ENCODE assay signal across 13 cellular contexts in genomic region chr2:240619506-240620148, GRCh38. TPM values are rescaled to one million over a fixed set of nuclear protein-coding genes. Genes with fewer than 3 reads are reported as not detected.
DNase-seq lines count a peak whose midpoint lies in the region; TF ChIP-seq lines count a peak whose summit lies in the region.
"Had no signal": no experiment of that assay in that cellular context is flagged by ENCODE, and none has a peak within 500 bp of the region (broad histone marks: within the 10 kb centered on the region; RNA-seq: fewer than 3 reads in every experiment).

No MANE protein-coding gene starts in this region.

- peak overlapping the region; percentile 86 for H3K27ac Mint-ChIP-seq in T-helper 2 cell treated with Interferon-gamma antibody and Interleukin-4, amounts not matched to agents 5 μg/mL and 100 μg/mL, for 36 hours
- peak overlapping the region; percentile 61 for H3K27ac Mint-ChIP-seq in activated naive CD8-positive, alpha-beta T cell
- H3K27ac Mint-ChIP-seq: IgD-negative memory B cell had no signal

- CTCF ChIA-PET in GM10248 (lab: Yijun Ruan, JAX), result interaction anchor here (1.3 kb wide), 1 partner anchor 30 kb away, joined by 3 read pairs; no protein-coding TSS in a partner anchor

- peaks cover 47% of the 10 kb centered on the region for H3K36me3 Mint-ChIP-seq in T-helper 2 cell treated with Interferon-gamma antibody and Interleukin-4, amounts not matched to agents 5 μg/mL and 100 μg/mL, for 36 hours (ENCODE audit: low read depth)
- H3K36me3 Mint-ChIP-seq in activated naive CD8-positive, alpha-beta T cell, result peaks cover 8% of the 10 kb centered on the region

- H3K4me1 Mint-ChIP-seq in T-helper 2 cell treated with Interferon-gamma antibody and Interleukin-4, amounts not matched to agents 5 μg/mL and 100 μg/mL, for 36 hours (ENCODE audit: low read depth), result peaks cover 48% of the 10 kb centered on the region
- H3K4me1 Mint-ChIP-seq in activated naive CD8-positive, alpha-beta T cell (ENCODE audit: low read depth), result peaks cover 35% of the 10 kb centered on the region

- in situ Hi-C loops in ACHN (cut with HindIII; ENCODE audit: low pct_ligation_motif_present, low pct_unique_long_range_greater_than_20kb, low sequenced_read_pairs), result no loop called here

- TF ChIP-seq CTCF in GM10248 (IDR thresholded peaks at IDR 0.05; ENCODE audit: control extremely low read depth, extremely low read depth, low read depth, missing control alignments), result no peak

- H3K27me3 Mint-ChIP-seq in T-helper 2 cell treated with Interferon-gamma antibody and Interleukin-4, amounts not matched to agents 5 μg/mL and 100 μg/mL, for 36 hours (ENCODE audit: low read depth), result no peaks in the 10 kb centered on the region
- H3K27me3 Mint-ChIP-seq in activated naive CD8-positive, alpha-beta T cell, result no peaks in the 10 kb centered on the region

- POLR2A ChIA-PET in GM10248 (lab: Yijun Ruan, JAX), result no interaction called here

- peaks cover 8% of the 10 kb centered on the region for H3K9me3 Mint-ChIP-seq in T-helper 2 cell treated with Interferon-gamma antibody and Interleukin-4, amounts not matched to agents 5 μg/mL and 100 μg/mL, for 36 hours
- H3K9me3 Mint-ChIP-seq in activated naive CD8-positive, alpha-beta T cell (ENCODE audit: low read depth), result peaks cover 4% of the 10 kb centered on the region

- peak overlapping the region; percentile 15 for H3K4me3 Mint-ChIP-seq in T-helper 2 cell treated with Interferon-gamma antibody and Interleukin-4, amounts not matched to agents 5 μg/mL and 100 μg/mL, for 36 hours
- H3K4me3 Mint-ChIP-seq in activated naive CD8-positive, alpha-beta T cell, result peak overlapping the region; percentile 27
- H3K4me3 Mint-ChIP-seq: IgD-negative memory B cell had no signal

- DNase-seq in T-helper 2 cell treated with Interferon-gamma antibody and Interleukin-4, amounts not matched to agents 5 μg/mL and 100 μg/mL, for 36 hours (ENCODE audit: low spot score), result no peak
- DNase-seq in T-helper 2 cell (no peak), GM10248 (ENCODE audit: extremely low spot score) (peak; percentile 61), mesenteric fat pad (ENCODE audit: low spot score) (peak; percentile 67), H4 (ENCODE audit: low spot score) (no peak), NAMALWA (ENCODE audit: low spot score) (no peak), ACHN (no peak)
- DNase-seq: cortex of kidney, NCI-H1436 treated with DMSO at 0.1 percent for 48 hours, NCI-H774, SIG-M5 had no signal

RNA-seq across cellular contexts. Expression of gene GPR35, which starts 5.7 kb away (rescaled TPM):
- 1.9 TPM for total RNA-seq in mesenteric fat pad
- total RNA-seq in H4 (2014; rRNA removed; shearing (Covaris generic)), result 0.75 and 0.86 TPM in 2 replicates

RNA-seq across cellular contexts. Expression of gene CAPN10, which starts 33.1 kb away (rescaled TPM):
- 18.2 TPM for total RNA-seq in mesenteric fat pad
- 3.1 and 5.7 TPM in 2 replicates for total RNA-seq in H4 (2014; rRNA removed; shearing (Covaris generic))

RNA-seq across cellular contexts. Expression of gene RNPEPL1, which starts 51.3 kb away (rescaled TPM):
- 69.9 TPM for total RNA-seq in mesenteric fat pad
- total RNA-seq in H4 (2014; rRNA removed; shearing (Covaris generic)), result 2.7 and 8.1 TPM in 2 replicates

RNA-seq across cellular contexts. Expression of gene DUSP28, which starts 59.5 kb away (rescaled TPM):
- total RNA-seq in mesenteric fat pad, result 3.8 TPM
- total RNA-seq in H4 (2014; rRNA removed; shearing (Covaris generic)), result 2.2 and 5.6 TPM in 2 replicates

Comparison
In these comparisons a context has a peak if more than half of its experiments do, and no peak if none do; other contexts are left out.
1. DNase-seq: peak in GM10248 (single experiment) and mesenteric fat pad (single experiment); none in T-helper 2 cell treated with Interferon-gamma antibody and Interleukin-4, amounts not matched to agents 5 μg/mL and 100 μg/mL, for 36 hours (single experiment), T-helper 2 cell (0 of 5), H4 (single experiment), NAMALWA (single experiment) and ACHN (single experiment).